Comparison of ENCODE assay signal across 23 cellular contexts in the genomic region with DNA sequence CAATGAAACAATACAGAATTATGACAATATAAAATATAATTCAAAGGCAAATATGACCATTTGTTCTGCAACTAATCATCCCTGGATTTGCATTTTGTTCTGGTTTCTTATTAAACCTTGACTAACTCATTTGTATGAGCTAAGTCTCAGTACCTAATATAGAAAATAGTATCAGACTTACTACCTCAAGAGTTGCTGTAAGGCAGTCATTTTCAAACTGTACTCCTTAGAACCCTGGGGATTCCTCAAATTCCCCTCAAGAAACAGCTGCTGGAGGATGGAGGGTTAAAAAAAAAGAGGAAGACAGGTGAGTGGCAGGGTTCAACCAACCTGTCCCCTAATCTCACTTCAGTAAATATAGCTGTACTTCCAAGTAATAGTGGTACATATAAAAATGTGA.
"Had no signal": no experiment of that assay in that cellular context is flagged by ENCODE, and none has a peak within 500 bp of the region (broad histone marks: within the 10 kb centered on the region; RNA-seq: fewer than 3 reads in every experiment).

No MANE protein-coding gene starts in this region.

- H3K27me3 ChIP-seq: body of pancreas, esophagus squamous epithelium, hepatocyte, upper lobe of left lung had no signal

- H3K4me3 ChIP-seq: body of pancreas, coronary artery, esophagus squamous epithelium, hepatocyte, lung, skin epidermis, upper lobe of left lung had no signal

- H3K9me3 ChIP-seq: body of pancreas, esophagus squamous epithelium, upper lobe of left lung had no signal

- ATAC-seq: activated T-cell treated with anti-CD3 and anti-CD28 coated beads, Interleukin-2, amount 50 U/mL, for 72 hours; body of pancreas; right cardiac atrium had no signal

- H3K27ac ChIP-seq: body of pancreas, coronary artery, esophagus squamous epithelium, hepatocyte, skin epidermis, upper lobe of left lung had no signal

- H3K27me3 Mint-ChIP-seq: activated B cell treated with CpG ODN at 0.5 μM for 24 hours; activated CD4-positive, alpha-beta T cell treated with anti-CD3 and anti-CD28 coated beads, Interleukin-2, amount 10 ng/mL, durations not matched to agents 7 days and 5 days; activated naive CD8-positive, alpha-beta T cell; progenitor cell of endocrine pancreas; stimulated activated naive CD8-positive, alpha-beta T cell treated with anti-CD3 and anti-CD28 coated beads, Interleukin-15, Interleukin-2, amounts not matched to agents 100 ng/mL and 50 ng/mL, for 24 hours had no signal

- H3K4me3 Mint-ChIP-seq: activated B cell treated with CpG ODN at 0.5 μM for 24 hours; activated CD4-positive, alpha-beta T cell treated with anti-CD3 and anti-CD28 coated beads, Interleukin-2, amount 10 ng/mL, durations not matched to agents 7 days and 5 days; activated naive CD8-positive, alpha-beta T cell; activated T-cell treated with anti-CD3 and anti-CD28 coated beads, Interleukin-2, amount 50 U/mL, for 72 hours; stimulated activated naive CD8-positive, alpha-beta T cell treated with anti-CD3 and anti-CD28 coated beads, Interleukin-15, Interleukin-2, amounts not matched to agents 100 ng/mL and 50 ng/mL, for 24 hours had no signal

- H3K27ac Mint-ChIP-seq: activated B cell treated with CpG ODN at 0.5 μM for 24 hours; activated CD4-positive, alpha-beta T cell treated with anti-CD3 and anti-CD28 coated beads, Interleukin-2, amount 10 ng/mL, durations not matched to agents 7 days and 5 days; activated naive CD8-positive, alpha-beta T cell; progenitor cell of endocrine pancreas; stimulated activated naive CD8-positive, alpha-beta T cell treated with anti-CD3 and anti-CD28 coated beads, Interleukin-15, Interleukin-2, amounts not matched to agents 100 ng/mL and 50 ng/mL, for 24 hours had no signal

- H3K9me3 Mint-ChIP-seq: activated B cell treated with CpG ODN at 0.5 μM for 24 hours; activated CD4-positive, alpha-beta T cell treated with anti-CD3 and anti-CD28 coated beads, Interleukin-2, amount 10 ng/mL, durations not matched to agents 7 days and 5 days; activated T-cell treated with anti-CD3 and anti-CD28 coated beads, Interleukin-2, amount 50 U/mL, for 72 hours; stimulated activated naive CD8-positive, alpha-beta T cell treated with anti-CD3 and anti-CD28 coated beads, Interleukin-15, Interleukin-2, amounts not matched to agents 100 ng/mL and 50 ng/mL, for 24 hours had no signal

- DNase-seq: activated B cell treated with CpG ODN at 0.5 μM for 24 hours; activated CD4-positive, alpha-beta T cell treated with anti-CD3 and anti-CD28 coated beads, Interleukin-2, amount 10 ng/mL, durations not matched to agents 7 days and 5 days; activated CD8-positive, alpha-beta memory T cell treated with anti-CD3 and anti-CD28 coated beads, Interleukin-2, amount 50 U/mL, for 48 hours; activated gamma-delta T cell treated with Interleukin-2 at 50 U/mL for 16 hours; activated T-cell treated with anti-CD3 and anti-CD28 coated beads, Interleukin-2, amount 50 U/mL, for 72 hours; amniotic stem cell; body of pancreas; central memory CD4-positive, alpha-beta T cell; effector CD4-positive, alpha-beta T cell; esophagus squamous epithelium; islet precursor cell; midbrain; right cardiac atrium; stimulated activated CD4-positive, alpha-beta T cell treated with anti-CD3 and anti-CD28 coated beads, Interleukin-15, amount 100 ng/mL, for 24 hours; stimulated activated CD4-positive, alpha-beta T cell treated with anti-CD3 and anti-CD28 coated beads, Interleukin-4, amount 100 ng/mL, for 1 hour had no signal

- H3K4me1 Mint-ChIP-seq: activated CD4-positive, alpha-beta T cell treated with anti-CD3 and anti-CD28 coated beads, Interleukin-2, amount 10 ng/mL, durations not matched to agents 7 days and 5 days had no signal

- H3K4me1 ChIP-seq: body of pancreas, esophagus squamous epithelium, upper lobe of left lung had no signal
